7 cellular contexts compared by ENCODE assay signal in the genomic region with DNA sequence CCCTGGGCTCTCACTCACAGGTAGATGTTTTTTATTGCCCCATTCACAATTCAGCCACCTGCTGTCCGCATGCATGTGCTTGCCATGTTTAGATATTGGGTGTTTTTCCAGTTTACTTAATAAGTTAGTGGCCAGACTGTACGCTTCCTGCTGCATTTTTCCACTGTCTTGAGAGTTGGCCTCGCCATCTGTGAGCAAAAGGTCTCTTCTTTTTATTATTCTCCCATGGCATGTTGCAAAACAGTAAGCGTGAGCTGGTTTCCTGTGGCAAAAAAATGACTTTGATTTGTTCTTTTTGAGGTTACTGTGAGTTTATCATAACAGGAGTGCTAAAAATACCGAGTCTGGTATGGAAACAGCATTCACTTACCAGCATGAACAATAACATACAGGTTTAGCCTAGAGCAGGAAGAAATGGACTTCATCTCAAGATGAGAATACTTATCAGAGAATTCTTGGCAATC. TPM values are rescaled to one million over a fixed set of nuclear protein-coding genes. Genes with fewer than 3 reads are reported as not detected.
DNase-seq lines count a peak whose midpoint lies in the region; ATAC-seq, FAIRE-seq and TF ChIP-seq lines count a peak whose summit lies in the region.

No MANE protein-coding gene starts in this region.

- H4K20me1 ChIP-seq in OCI-LY1 (ENCODE audit: insufficient read depth, low read length): no peaks in the 10 kb centered on the region

- intact Hi-C loops in left lung (cut with DNase I): no loop called here

- ATAC-seq in left lung: peak; percentile 74
- ATAC-seq in GM18498 (IDR thresholded peaks at IDR 0.05; ENCODE audit: unreplicated experiment): no peak

- H3K4me1 ChIP-seq in OCI-LY1 (ENCODE audit: insufficient read depth, low read length, severe bottlenecking): peaks cover 14% of the 10 kb centered on the region
- H3K4me1 ChIP-seq in left lung: peaks cover 13 to 24% of the 10 kb centered on the region in 2 donors
- peaks cover 16% of the 10 kb centered on the region for H3K4me1 ChIP-seq in thymus (ENCODE audit: control insufficient read depth, insufficient read depth, low read length)

- H3K27ac ChIP-seq in OCI-LY1 (ENCODE audit: low read depth, low read length, poor library complexity, severe bottlenecking): peak overlapping the region; percentile 76
- H3K27ac ChIP-seq in left lung: peak overlapping the region; percentile 11 to 45
- H3K27ac ChIP-seq in thymus (ENCODE audit: low read depth): peak overlapping the region; percentile 90

- no peaks in the 10 kb centered on the region for H3K9me3 ChIP-seq in OCI-LY1 (ENCODE audit: low read length)
- no peaks in the 10 kb centered on the region for H3K9me3 ChIP-seq in left lung
- H3K9me3 ChIP-seq in thymus (ENCODE audit: control insufficient read depth): no peaks in the 10 kb centered on the region

- peaks cover 76% of the 10 kb centered on the region for H3K36me3 ChIP-seq in OCI-LY1 (ENCODE audit: insufficient read depth, low read length)
- H3K36me3 ChIP-seq in left lung: peaks cover 0 to 60% of the 10 kb centered on the region in 2 donors
- H3K36me3 ChIP-seq in thymus (ENCODE audit: control insufficient read depth, insufficient read depth): peaks cover 18% of the 10 kb centered on the region

- H3K4me3 ChIP-seq in OCI-LY1 (ENCODE audit: low read depth, low read length, poor library complexity, severe bottlenecking): no peak overlapping the region
- H3K4me3 ChIP-seq in left lung: no peak overlapping the region
- H3K4me3 ChIP-seq in thymus (ENCODE audit: low read length): no peak overlapping the region

- H2AFZ ChIP-seq in OCI-LY1 (ENCODE audit: low read length): no peak overlapping the region

- TF ChIP-seq CTCF in OCI-LY1 (IDR thresholded peaks at IDR 0.05; ENCODE audit: low read length): no peak
- TF ChIP-seq CTCF in left lung (IDR thresholded peaks at IDR 0.05): no peak

- H3F3A ChIP-seq in OCI-LY1 (ENCODE audit: insufficient read depth, low read length): no peaks in the 10 kb centered on the region

- H3K79me2 ChIP-seq in OCI-LY1 (ENCODE audit: insufficient read depth, low read length): no peaks in the 10 kb centered on the region

- H3K4me2 ChIP-seq in OCI-LY1 (ENCODE audit: low read length): no peak overlapping the region; the same call in 1 of the 2 replicates

- no peak for FAIRE-seq in HTR-8/SVneo (lab: Jason Lieb, UNC)

- no peaks in the 10 kb centered on the region for H3K9me2 ChIP-seq in OCI-LY1 (ENCODE audit: low read depth, low read length)

- WGBS in thymus: 22% methylated on average over 5 of the region's 5 CpGs

- no peak overlapping the region for H3K9ac ChIP-seq in OCI-LY1 (ENCODE audit: low read length)

- peak; percentile 95 for DNase-seq in amniotic epithelial cell (ENCODE audit: low read depth)
- DNase-seq in left lung: no peak
- DNase-seq in HTR-8/SVneo (ENCODE audit: insufficient read length, low spot score): no peak
- DNase-seq in DMS153 treated with DMSO at 0.1 percent for 48 hours (lab: John Stamatoyannopoulos, UW; ENCODE audit: unreplicated experiment): no peak

- H3K27me3 ChIP-seq in OCI-LY1 (ENCODE audit: insufficient read depth, low read length): no peaks in the 10 kb centered on the region
- H3K27me3 ChIP-seq in left lung: no peaks in the 10 kb centered on the region
- no peaks in the 10 kb centered on the region for H3K27me3 ChIP-seq in thymus (ENCODE audit: control insufficient read depth, insufficient read depth)

RNA-seq across cellular contexts. Expression of a gene that starts 46.0 kb away (rescaled TPM):
- 10 to 100 TPM; 67.7 to 73.8 TPM for total RNA-seq in left lung
- polyA plus RNA-seq in thymus: 40.5 TPM

RNA-seq across cellular contexts. Expression of a gene that starts 54.3 kb away (rescaled TPM):
- total RNA-seq in left lung: 10 to 100 TPM in 1 of 2 donors, 1 to 10 TPM in 1; 8.7 to 13.8 TPM
- polyA plus RNA-seq in thymus: 15.1 TPM

Comparison
In these comparisons a context has a peak if more than half of its experiments do, and no peak if none do; other contexts are left out.
1. H3K27ac ChIP-seq: peak in every context shown above with its lines; median percentile 90 in thymus; 76 in OCI-LY1; 28 in left lung.